Comparison of ENCODE assay signal across 8 cellular contexts in genomic region chr12:124919646-124920352, GRCh38. TPM values are rescaled to one million over a fixed set of nuclear protein-coding genes. Genes with fewer than 3 reads are reported as not detected.
DNase-seq lines count a peak whose midpoint lies in the region; ATAC-seq and TF ChIP-seq lines count a peak whose summit lies in the region.

No MANE protein-coding gene starts in this region.

- peak overlapping the region; percentile 5; the same call in 1 of the 2 replicates for H3K4me2 ChIP-seq in IMR-90 (ENCODE audit: low read depth, low read length)

- CTCF ChIA-PET in IMR-90 (lab: Yijun Ruan, JAX), result no interaction called here

- no peaks in the 10 kb centered on the region for H3K36me3 ChIP-seq in BE2C
- H3K36me3 ChIP-seq in IMR-90 (ENCODE audit: control insufficient read depth, insufficient read depth, low read length), result no peaks in the 10 kb centered on the region
- H3K36me3 ChIP-seq in adipocyte (ENCODE audit: control insufficient read depth, insufficient read depth, low read length, severe bottlenecking), result no peaks in the 10 kb centered on the region
- no peaks in the 10 kb centered on the region for H3K36me3 ChIP-seq in left lung
- no peaks in the 10 kb centered on the region for H3K36me3 ChIP-seq in testis (ENCODE audit: low read depth, missing control alignments)

- 0 out of 2 replicates have a peak overlapping the region, but pooled peaks have one; percentile 18 for H3K23ac ChIP-seq in IMR-90 (ENCODE audit: low read depth, low read length)

- intact Hi-C loops in IMR-90 (cut with micrococcal nuclease), result no loop called here
- intact Hi-C loops in left lung (cut with DNase I), result no loop called here
- intact Hi-C loops in testis (cut with DNase I; ENCODE audit: low total_unique reads), result no loop called here

- ATAC-seq in IMR-90 (ENCODE audit: low read depth) (no peak), left lung (no peak), GM19455 (IDR thresholded peaks at IDR 0.05; ENCODE audit: unreplicated experiment) (no peak), GM18909 (IDR thresholded peaks at IDR 0.05; ENCODE audit: poor library complexity, unreplicated experiment) (no peak)

- H4K20me1 ChIP-seq in IMR-90 (ENCODE audit: insufficient read depth, low read length), result no peaks in the 10 kb centered on the region; the same call in 1 of the 2 replicates

- H3K9me3 ChIP-seq in BE2C (no peaks in the 10 kb centered on the region), IMR-90 (ENCODE audit: control insufficient read depth, insufficient read depth, low read length) (no peaks in the 10 kb centered on the region), adipocyte (ENCODE audit: control insufficient read depth, low read length) (no peaks in the 10 kb centered on the region), left lung (no peaks in the 10 kb centered on the region), testis (no peaks in the 10 kb centered on the region)

- H2AK9ac ChIP-seq in IMR-90 (replicated peaks; ENCODE audit: low read depth, low read length, poor library complexity), result no peak overlapping the region

- no peak for TF ChIP-seq POLR2A in IMR-90 (IDR thresholded peaks at IDR 0.05; ENCODE audit: low read depth, low read length)
- TF ChIP-seq POLR2A in testis (IDR thresholded peaks at IDR 0.05), result no peak

- H2BK5ac ChIP-seq in IMR-90 (ENCODE audit: low read depth, low read length, poor library complexity, severe bottlenecking), result peak overlapping the region; percentile 99

- H4K5ac ChIP-seq in IMR-90 (ENCODE audit: low read depth, low read length), result peak overlapping the region; percentile 25; the same call in 1 of the 2 replicates

- TF ChIP-seq CTCF in BE2C (IDR thresholded peaks at IDR 0.05; ENCODE audit: low read depth, low read length), result no peak
- no peak for TF ChIP-seq CTCF in IMR-90 (conservative IDR thresholded peaks at IDR 0.05; ENCODE audit: low read depth, low read length)
- TF ChIP-seq CTCF in left lung (IDR thresholded peaks at IDR 0.05), result no peak
- no peak for TF ChIP-seq CTCF in testis (IDR thresholded peaks at IDR 0.05)

- H4K8ac ChIP-seq in IMR-90 (ENCODE audit: low read depth in 2 of 2, low read length in 2 of 2), result peak overlapping the region in 1 of 2 experiments; percentile 32; a peak in 2 of 4 replicates

- no peak overlapping the region; the same call in 1 of the 2 replicates for H4K91ac ChIP-seq in IMR-90 (ENCODE audit: insufficient read depth, low read depth, low read length)

- no peak overlapping the region for H2BK20ac ChIP-seq in IMR-90 (ENCODE audit: low read depth, low read length)

- no peak overlapping the region for H3K9ac ChIP-seq in IMR-90 (ENCODE audit: low read depth, low read length)
- peak overlapping the region; percentile 28 for H3K9ac ChIP-seq in adipocyte (ENCODE audit: low read length)

- H3K18ac ChIP-seq in IMR-90 (ENCODE audit: low read depth, low read length), result no peak overlapping the region

- H2BK120ac ChIP-seq in IMR-90 (ENCODE audit: low read depth, low read length), result peak overlapping the region; percentile 30; the same call in 1 of the 2 replicates

- peaks cover 0 to 28% of the 10 kb centered on the region in 2 experiments; a peak in 2 of 4 replicates for H3K79me1 ChIP-seq in IMR-90 (ENCODE audit: low read depth in 1 of 2, low read length in 2 of 2)

- peaks cover 17% of the 10 kb centered on the region for H3K4me1 ChIP-seq in BE2C
- peaks cover 16% of the 10 kb centered on the region for H3K4me1 ChIP-seq in IMR-90 (ENCODE audit: control insufficient read depth, insufficient read depth, low read length)
- H3K4me1 ChIP-seq in adipocyte (ENCODE audit: control insufficient read depth, insufficient read depth, low read length), result peaks cover 33% of the 10 kb centered on the region
- peaks cover 28 to 73% of the 10 kb centered on the region in 2 donors for H3K4me1 ChIP-seq in left lung
- peaks cover 37% of the 10 kb centered on the region for H3K4me1 ChIP-seq in testis

- no peak overlapping the region for H3K56ac ChIP-seq in IMR-90 (ENCODE audit: extremely low read depth, insufficient read depth, low read length)

- H2BK15ac ChIP-seq in IMR-90 (ENCODE audit: low read depth, low read length), result peak overlapping the region; percentile 8; the same call in 1 of the 3 replicates

- BruUV-seq in IMR-90 (replicated peaks; lab: Mats Ljungman, UMichigan), result no TSS peak

- 0 out of 2 replicates have a peak overlapping the region, but pooled peaks have one; percentile 7 for H3K14ac ChIP-seq in IMR-90 (replicated peaks; ENCODE audit: low read depth, low read length)

- no CpG with 5 or more reads among the region's 15 CpGs for WGBS in IMR-90 (ENCODE audit: extremely low coverage in 2 of 2, insufficient read length in 1 of 2), 2 experiments
- WGBS in testis, 2 donors, result 60 to 69% methylated on average over 15 of the region's 15 CpGs

- H3K27me3 ChIP-seq in BE2C (no peaks in the 10 kb centered on the region), IMR-90 (ENCODE audit: control insufficient read depth, insufficient read depth, low read length) (no peaks in the 10 kb centered on the region), adipocyte (replicated peaks; ENCODE audit: control insufficient read depth, insufficient read depth, low read length) (no peaks in the 10 kb centered on the region), left lung (no peaks in the 10 kb centered on the region), testis (no peaks in the 10 kb centered on the region)

- TF ChIP-seq RAD21 in IMR-90 (IDR thresholded peaks at IDR 0.05; ENCODE audit: low read length), result no peak

- in situ Hi-C loops in IMR-90 (cut with MboI; ENCODE audit: low sequenced_read_pairs), result no loop called here

- no peak for DNase-seq in BE2C
- peak; percentile 38 for DNase-seq in IMR-90
- DNase-seq in adipocyte (ENCODE audit: low read depth), result no peak
- no peak for DNase-seq in left lung
- DNase-seq in testis, result no peak
- DNase-seq in NCI-H226, result no peak

- H3K27ac ChIP-seq in IMR-90 (ENCODE audit: insufficient read depth, low read length), result 0 out of 2 replicates have a peak overlapping the region, but pooled peaks have one; percentile 5
- H3K27ac ChIP-seq in left lung, result peak overlapping the region; percentile 99
- peak overlapping the region; percentile 13 to 100 for H3K27ac ChIP-seq in testis

- H3K4ac ChIP-seq in IMR-90 (ENCODE audit: low read depth, low read length), result peak overlapping the region; percentile 67

- dilution Hi-C loops in IMR-90 (cut with HindIII; ENCODE audit: low sequenced_read_pairs, unreplicated experiment), result no loop called here

- POLR2A ChIA-PET in IMR-90 (lab: Charles Lee; ENCODE audit: unreplicated experiment), result interaction anchor here (0.9 kb wide), 1 partner anchor 10 kb away, joined by 10 read pairs; no protein-coding TSS in a partner anchor

- peaks cover 14% of the 10 kb centered on the region for H3K9me1 ChIP-seq in IMR-90 (ENCODE audit: insufficient read depth, low read length)

- H3K4me3 ChIP-seq in BE2C (ENCODE audit: low read depth, low read length), result peak overlapping the region; percentile 45
- no peak overlapping the region for H3K4me3 ChIP-seq in IMR-90 (ENCODE audit: insufficient read depth, low read depth, low read length)
- H3K4me3 ChIP-seq in adipocyte (ENCODE audit: low read length), result peak overlapping the region; percentile 26
- no peak overlapping the region for H3K4me3 ChIP-seq in left lung
- no peak overlapping the region for H3K4me3 ChIP-seq in testis

- H2AFZ ChIP-seq in IMR-90 (replicated peaks; ENCODE audit: low read length, poor library complexity), result peak overlapping the region; percentile 69

- no peak overlapping the region; the same call in 1 of the 2 replicates for H2AK5ac ChIP-seq in IMR-90 (ENCODE audit: low read depth, low read length)

TF ChIP-seq in IMR-90, 13 proteins besides CTCF, POLR2A, EP300 and RAD21:
- TF ChIP-seq FOS (IDR thresholded peaks at IDR 0.05; ENCODE audit: low read depth, low read length) (peak; percentile 51; the same call in 1 of the 2 replicates), CEBPB (IDR thresholded peaks at IDR 0.05; ENCODE audit: low read depth, low read length) (no peak)
TF ChIP-seq in IMR-90: peak in this region for 1.

RNA-seq across cellular contexts. Expression of gene UBC, which starts 5.3 kb away (rescaled TPM):
- 1,839 TPM for polyA plus RNA-seq in BE2C (2012; ENCODE audit: insufficient read depth, insufficient read length, low read depth)
- 2,742 and 4,320 TPM in 2 replicates for total RNA-seq in IMR-90 (2012; rRNA removed)
- 2,042 and 2,259 TPM in 2 replicates for polyA plus RNA-seq in IMR-90 (2012; rRNA removed)
- 1,014 and 1,274 TPM in 2 replicates for polyA plus RNA-seq in IMR-90 (2012; cell fraction: cytosol; rRNA removed)
- polyA plus RNA-seq in IMR-90 (2012; cell fraction: nucleus; rRNA removed; ENCODE audit: low replicate concordance), result 915 and 1,106 TPM in 2 replicates
- total RNA-seq in left lung, result 1,000 to 10,000 TPM in 1 of 2 donors, 100 to 1,000 TPM in 1; 933 to 1,095 TPM
- 1,000 to 10,000 TPM; 1,262 to 1,458 TPM for total RNA-seq in testis
- 2,678 TPM for polyA plus RNA-seq in testis (ENCODE audit: insufficient read depth, low read depth, low replicate concordance)

RNA-seq across cellular contexts. Expression of gene SCARB1, which starts 56.1 kb away (rescaled TPM):
- 107 TPM for polyA plus RNA-seq in BE2C (2012; ENCODE audit: insufficient read depth, insufficient read length, low read depth)
- total RNA-seq in IMR-90 (2012; rRNA removed) (3.0 and 3.6 TPM in 2 replicates), left lung (10 to 100 TPM; 23.5 to 36.5 TPM), testis (10 to 100 TPM; 46.9 to 73.6 TPM)
- polyA plus RNA-seq in IMR-90 (2012; rRNA removed) (24.8 and 27.0 TPM in 2 replicates), testis (ENCODE audit: insufficient read depth, low read depth, low replicate concordance) (116 TPM)
- 20.5 and 47.8 TPM in 2 replicates for polyA plus RNA-seq in IMR-90 (2012; cell fraction: cytosol; rRNA removed)
- 36.2 and 109 TPM in 2 replicates for polyA plus RNA-seq in IMR-90 (2012; cell fraction: nucleus; rRNA removed; ENCODE audit: low replicate concordance)

Comparison
In these comparisons a context has a peak if more than half of its experiments do, and no peak if none do; other contexts are left out.
1. H3K4me3 ChIP-seq: peak in BE2C (single experiment) and adipocyte (single experiment); none in IMR-90 (single experiment), left lung (0 of 2) and testis (0 of 2).
2. H3K27ac ChIP-seq: peak in every context shown above with its lines; median percentile 99 in left lung; 56 in testis; 5 in IMR-90.